In the genomic region with DNA sequence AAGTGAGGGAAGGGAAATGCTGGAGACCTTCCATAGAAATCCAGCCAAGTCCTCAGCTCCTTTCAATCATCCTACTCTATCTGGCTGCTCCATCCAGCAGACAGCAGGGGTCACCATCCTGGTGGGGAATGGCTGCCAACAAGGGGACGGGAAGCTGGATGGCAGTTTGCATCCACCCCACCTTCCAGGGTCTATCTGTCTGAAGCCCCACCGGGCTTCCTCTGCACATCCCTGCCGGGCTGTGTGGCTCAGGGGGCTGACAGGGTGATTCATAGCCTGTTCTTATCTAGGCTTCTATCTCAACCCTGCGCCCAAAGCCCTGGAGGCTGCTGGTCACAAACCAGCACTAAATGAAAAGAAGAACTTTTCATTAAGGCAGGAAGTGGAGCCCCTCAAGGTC, we compare ENCODE assay signal across 10 cellular contexts.
DNase-seq lines count a peak whose midpoint lies in the region; ATAC-seq and TF ChIP-seq lines count a peak whose summit lies in the region.
"Had no signal": no experiment of that assay in that cellular context is flagged by ENCODE, and none has a peak within 500 bp of the region (broad histone marks: within the 10 kb centered on the region; RNA-seq: fewer than 3 reads in every experiment).

No MANE protein-coding gene starts in this region.

- peak overlapping the region in 2 of 5 donors; percentile 77 to 79 for H3K9ac ChIP-seq in subcutaneous abdominal adipose tissue (ENCODE audit: low read length in 5 of 5)

- no peaks in the 10 kb centered on the region for H3K36me3 ChIP-seq in subcutaneous abdominal adipose tissue (ENCODE audit: control insufficient read depth in 5 of 5, insufficient read depth in 5 of 5, low read length in 5 of 5)

- in situ Hi-C loops in KBM-7 (cut with MboI; ENCODE audit: low pct_unique_long_range_greater_than_20kb, low sequenced_read_pairs) = no loop called here

- peak overlapping the region in 4 of 5 donors; percentile 72 to 87 (median 80) for H3K4me3 ChIP-seq in subcutaneous abdominal adipose tissue (ENCODE audit: low read depth in 1 of 5, low read length in 5 of 5)

- DNase-seq in KBM-7 (peak; percentile 39), amniotic stem cell (lab: John Stamatoyannopoulos, UW) (peak; percentile 8), islet precursor cell (peak; percentile 86), NCI-H187 (lab: John Stamatoyannopoulos, UW) (no peak)

- TF ChIP-seq CTCF in C4-2B (conservative IDR thresholded peaks at IDR 0.05) = 0 out of 2 replicates have a peak, but pooled peaks have one; percentile 8

- no peaks in the 10 kb centered on the region for H3K9me3 ChIP-seq in subcutaneous abdominal adipose tissue (ENCODE audit: control insufficient read depth in 5 of 5, low read length in 5 of 5)

- no peaks in the 10 kb centered on the region for H3K27me3 ChIP-seq in subcutaneous abdominal adipose tissue (ENCODE audit: control insufficient read depth in 5 of 5, insufficient read depth in 4 of 5, low read length in 5 of 5)

- no peak overlapping the region for H3K27ac ChIP-seq in C4-2B
- no peak overlapping the region for H3K27ac ChIP-seq in subcutaneous abdominal adipose tissue (ENCODE audit: low read depth, low read length)
- H3K27ac ChIP-seq: epithelial cell of prostate, HL-60 had no signal

- no peak for ATAC-seq in GM21717 (IDR thresholded peaks at IDR 0.05; ENCODE audit: unreplicated experiment)
- ATAC-seq in GM21786 (IDR thresholded peaks at IDR 0.05; ENCODE audit: unreplicated experiment) = no peak

- H3K4me1 ChIP-seq in subcutaneous abdominal adipose tissue (ENCODE audit: control insufficient read depth in 5 of 5, insufficient read depth in 5 of 5, low read length in 5 of 5) = peaks cover 0 to 19% (median 16%) of the 10 kb centered on the region in 5 donors

Comparison
In these comparisons a context has a peak if more than half of its experiments do, and no peak if none do; other contexts are left out.
1. DNase-seq: peak in KBM-7 (single experiment), amniotic stem cell (single experiment) and islet precursor cell (single experiment); none in NCI-H187 (0 of 2).